ENCODE assay signal across 8 cellular contexts in genomic region chr3:100710355-100711198, GRCh38. TPM values are rescaled to one million over a fixed set of nuclear protein-coding genes. Genes with fewer than 3 reads are reported as not detected.
DNase-seq lines count a peak whose midpoint lies in the region; ATAC-seq, FAIRE-seq and TF ChIP-seq lines count a peak whose summit lies in the region.

No MANE protein-coding gene starts in this region.

- H3K4me1 ChIP-seq in endothelial cell of umbilical vein (ENCODE audit: control insufficient read depth, extremely low read depth, insufficient read depth, low read length) (peaks cover 8% of the 10 kb centered on the region), thoracic aorta (ENCODE audit: control insufficient read depth in 1 of 2, low read depth in 2 of 2) (peaks cover 15 to 38% of the 10 kb centered on the region in 2 donors)

- TF ChIP-seq CTCF in endothelial cell of umbilical vein (IDR thresholded peaks at IDR 0.05; ENCODE audit: extremely low read depth in 1 of 2, insufficient read depth in 1 of 2, low read depth in 1 of 2, low read length in 2 of 2) (peak; percentile 30 to 32), natural killer cell (IDR thresholded peaks at IDR 0.05) (no peak), thoracic aorta (IDR thresholded peaks at IDR 0.05) (no peak)

- H4K20me1 ChIP-seq in endothelial cell of umbilical vein (replicated peaks; ENCODE audit: control insufficient read depth, extremely low read depth, insufficient read depth, low read length) = peaks cover 13% of the 10 kb centered on the region

- peaks cover 49% of the 10 kb centered on the region for H3K4me1 Mint-ChIP-seq in activated CD4-positive, alpha-beta memory T cell treated with anti-CD3 and anti-CD28 coated beads for 36 hours (ENCODE audit: low read depth)
- peaks cover 48 to 55% of the 10 kb centered on the region in 2 donors for H3K4me1 Mint-ChIP-seq in natural killer cell

- peaks cover 5 to 9% of the 10 kb centered on the region in 2 experiments for H3K36me3 ChIP-seq in endothelial cell of umbilical vein (ENCODE audit: control insufficient read depth in 2 of 2, extremely low read depth in 1 of 2, insufficient read depth in 2 of 2, low read length in 2 of 2)
- H3K36me3 ChIP-seq in thoracic aorta = no peaks in the 10 kb centered on the region

- H3K4me3 ChIP-seq in endothelial cell of umbilical vein (replicated peaks in 1 of 3; ENCODE audit: insufficient read depth in 1 of 3, low read depth in 1 of 3, low read length in 3 of 3) = peak overlapping the region; percentile 79 to 99 (median 89)
- peak overlapping the region; percentile 91 for H3K4me3 ChIP-seq in thoracic aorta

- H3K27me3 Mint-ChIP-seq in activated CD4-positive, alpha-beta memory T cell treated with anti-CD3 and anti-CD28 coated beads for 36 hours = peaks cover 3% of the 10 kb centered on the region
- H3K27me3 Mint-ChIP-seq in natural killer cell (ENCODE audit: low read depth in 2 of 2) = peaks cover 11 to 14% of the 10 kb centered on the region in 2 donors

- H3K9me3 ChIP-seq in endothelial cell of umbilical vein (replicated peaks; ENCODE audit: control insufficient read depth, insufficient read depth, low read length) (no peaks in the 10 kb centered on the region), thoracic aorta (no peaks in the 10 kb centered on the region)

- no peaks in the 10 kb centered on the region for H3K9me1 ChIP-seq in endothelial cell of umbilical vein (replicated peaks; ENCODE audit: control insufficient read depth, extremely low read depth, insufficient read depth, low read length)

- ATAC-seq in HG02763 (IDR thresholded peaks at IDR 0.05; ENCODE audit: unreplicated experiment) (peak; percentile 29), natural killer cell (peak in 1 of 3 donors; percentile 20), thoracic aorta (ENCODE audit: insufficient number of reproducible peaks, low FRiP score, low read depth) (no peak)

- TSS peak; percentile 42 for BruUV-seq in endothelial cell of umbilical vein (replicated peaks; lab: Mats Ljungman, UMichigan)

- no peak for FAIRE-seq in endothelial cell of umbilical vein (lab: Jason Lieb, UNC)

- peaks cover 2% of the 10 kb centered on the region for H3K9me3 Mint-ChIP-seq in activated CD4-positive, alpha-beta memory T cell treated with anti-CD3 and anti-CD28 coated beads for 36 hours
- H3K9me3 Mint-ChIP-seq in natural killer cell = no peaks in the 10 kb centered on the region

- peak overlapping the region; percentile 98 for H3K4me2 ChIP-seq in endothelial cell of umbilical vein (ENCODE audit: insufficient read depth, low read length)

- TF ChIP-seq POLR2A in endothelial cell of umbilical vein (IDR thresholded peaks at IDR 0.05; ENCODE audit: low read depth, low read length) = no peak

- H3K36me3 Mint-ChIP-seq in activated CD4-positive, alpha-beta memory T cell treated with anti-CD3 and anti-CD28 coated beads for 36 hours = peaks cover 34% of the 10 kb centered on the region
- H3K36me3 Mint-ChIP-seq in natural killer cell = peaks cover 14% of the 10 kb centered on the region

- DNase-seq in NCI-H2196 (lab: John Stamatoyannopoulos, UW; ENCODE audit: unreplicated experiment) (peak; percentile 24), NCI-H2196 treated with DMSO at 0.1 percent for 48 hours (lab: John Stamatoyannopoulos, UW; ENCODE audit: unreplicated experiment) (no peak), NCI-H226 (peak; percentile 72), endothelial cell of umbilical vein (ENCODE audit: low read depth, low spot score) (peak; percentile 62), natural killer cell (no peak), thoracic aorta (ENCODE audit: low spot score) (no peak)
- peak; percentile 92 for DNase-seq in activated CD4-positive, alpha-beta memory T cell treated with anti-CD3 and anti-CD28 coated beads for 36 hours

- CTCF ChIA-PET in activated CD4-positive, alpha-beta memory T cell treated with anti-CD3 and anti-CD28 coated beads for 36 hours (lab: Charles Lee) = interaction anchor here (0.6 to 1.5 kb wide), 7 partner anchors 60 to 974 kb away, joined by 4 to 6 read pairs (median 5); no protein-coding TSS in a partner anchor
- CTCF ChIA-PET in endothelial cell of umbilical vein (lab: Charles Lee) = interaction anchor here (1.0 to 2.9 kb wide), 10 partner anchors 11 to 879 kb away, joined by 3 to 26 read pairs (median 4); no protein-coding TSS in a partner anchor

- intact Hi-C loops in activated CD4-positive, alpha-beta memory T cell treated with anti-CD3 and anti-CD28 coated beads for 36 hours (cut with micrococcal nuclease) = loop anchor here (1.0 to 5.0 kb wide), 5 partner anchors 30 to 863 kb away; no protein-coding TSS in a partner anchor
- intact Hi-C loops in endothelial cell of umbilical vein (cut with micrococcal nuclease) = no loop called here
- intact Hi-C loops in natural killer cell (cut with micrococcal nuclease) = no loop called here

- H3K27ac ChIP-seq in endothelial cell of umbilical vein (ENCODE audit: insufficient read depth, low read depth, low read length) (peak overlapping the region; percentile 78), thoracic aorta (peak overlapping the region; percentile 25 to 90)

- peak overlapping the region; percentile 78 for H3K4me3 Mint-ChIP-seq in activated CD4-positive, alpha-beta memory T cell treated with anti-CD3 and anti-CD28 coated beads for 36 hours
- H3K4me3 Mint-ChIP-seq in natural killer cell = peak overlapping the region; percentile 92

- peaks cover 58% of the 10 kb centered on the region for H3K79me2 ChIP-seq in endothelial cell of umbilical vein (ENCODE audit: control insufficient read depth, insufficient read depth, low read length)

- H3K27me3 ChIP-seq in endothelial cell of umbilical vein (ENCODE audit: control insufficient read depth in 2 of 2, insufficient read depth in 2 of 2, low read length in 2 of 2) = peaks cover 5 to 7% of the 10 kb centered on the region in 2 experiments
- H3K27me3 ChIP-seq in thoracic aorta (replicated peaks; ENCODE audit: insufficient read depth) = no peaks in the 10 kb centered on the region

- H3K27ac Mint-ChIP-seq in activated CD4-positive, alpha-beta memory T cell treated with anti-CD3 and anti-CD28 coated beads for 36 hours = peak overlapping the region; percentile 87
- H3K27ac Mint-ChIP-seq in natural killer cell = peak overlapping the region; percentile 97 to 98

- dilution Hi-C loops in endothelial cell of umbilical vein (cut with MboI; ENCODE audit: extremely low pct_ligation_motif_present, low sequenced_read_pairs) = no loop called here

- peak overlapping the region; percentile 92 for H3K9ac ChIP-seq in endothelial cell of umbilical vein (replicated peaks; ENCODE audit: extremely low read depth, insufficient read depth, low read length)

- POLR2A ChIA-PET in activated CD4-positive, alpha-beta memory T cell treated with anti-CD3 and anti-CD28 coated beads for 36 hours (lab: Charles Lee) = interaction anchor here (0.6 to 2.8 kb wide), 7 partner anchors 11 to 337 kb away, joined by 3 to 17 read pairs (median 3); partner anchors contain the start of genes LNP1 and TOMM70
- POLR2A ChIA-PET in endothelial cell of umbilical vein (lab: Charles Lee) = interaction anchor here (0.7 kb wide), 1 partner anchor 154 kb away, joined by 3 read pairs; no protein-coding TSS in a partner anchor

- no peak overlapping the region for H2AFZ ChIP-seq in endothelial cell of umbilical vein (ENCODE audit: low read depth, low read length)

TF ChIP-seq in endothelial cell of umbilical vein, 7 proteins besides CTCF, POLR2A, EP300 and RAD21:
- TF ChIP-seq FOS (IDR thresholded peaks at IDR 0.05; ENCODE audit: borderline replicate concordance, insufficient read depth, low read length) = no peak
- TF ChIP-seq GATA2 (IDR thresholded peaks at IDR 0.05; ENCODE audit: insufficient read depth, insufficient read length, low read depth, low read length) = no peak
- TF ChIP-seq MAX (IDR thresholded peaks at IDR 0.05; ENCODE audit: insufficient read depth, insufficient read length) = no peak
- TF ChIP-seq JUN (IDR thresholded peaks at IDR 0.05; ENCODE audit: borderline replicate concordance, insufficient read depth, insufficient read length, low read depth) = no peak
- no peak for TF ChIP-seq POLR2AphosphoS5 (IDR thresholded peaks at IDR 0.05; ENCODE audit: insufficient read depth, low read depth, low read length)
- no peak for TF ChIP-seq EZH2 (IDR thresholded peaks at IDR 0.05; ENCODE audit: borderline replicate concordance, low read depth, low read length, severe bottlenecking)
- TF ChIP-seq MYC (IDR thresholded peaks at IDR 0.05; ENCODE audit: low read depth, low read length) = no peak

RNA-seq across cellular contexts. Expression of gene TFG, which starts 1.3 kb away (rescaled TPM):
- 10 to 100 TPM; 55.5 to 60.3 TPM for total RNA-seq in activated CD4-positive, alpha-beta memory T cell treated with anti-CD3 and anti-CD28 coated beads for 36 hours
- 106 and 107 TPM in 2 replicates for total RNA-seq in endothelial cell of umbilical vein
- polyA plus RNA-seq in endothelial cell of umbilical vein = 154 and 169 TPM in 2 replicates
- polyA plus RNA-seq in endothelial cell of umbilical vein (2011; cell fraction: cytosol; rRNA removed) = 108 and 118 TPM in 2 replicates
- 112 and 118 TPM in 2 replicates for polyA plus RNA-seq in endothelial cell of umbilical vein (2011; cell fraction: nucleus; rRNA removed)
- polyA plus RNA-seq in endothelial cell of umbilical vein (2012) = 79.8 and 94.4 TPM in 2 replicates
- polyA minus RNA-seq in endothelial cell of umbilical vein = 56.3 and 58.0 TPM in 2 replicates
- 35.8 TPM for polyA minus RNA-seq in endothelial cell of umbilical vein (2011; cell fraction: cytosol; rRNA and poly(A)+ RNA removed)
- 55.3 and 63.3 TPM in 2 replicates for polyA minus RNA-seq in endothelial cell of umbilical vein (2011; cell fraction: nucleus; rRNA and poly(A)+ RNA removed)
- total RNA-seq in natural killer cell = 10 to 100 TPM; 47.6 to 52.8 (median 50.0) TPM
- total RNA-seq in thoracic aorta = 10 to 100 TPM; 70.1 to 86.7 TPM

Comparison
In these comparisons a context has a peak if more than half of its experiments do, and no peak if none do; other contexts are left out.
1. DNase-seq: peak in NCI-H2196 (single experiment), NCI-H226 (single experiment), activated CD4-positive, alpha-beta memory T cell treated with anti-CD3 and anti-CD28 coated beads for 36 hours (single experiment) and endothelial cell of umbilical vein (single experiment); none in NCI-H2196 treated with DMSO at 0.1 percent for 48 hours (single experiment), natural killer cell (single experiment) and thoracic aorta (single experiment).
2. CTCF ChIP-seq: peak in endothelial cell of umbilical vein (2 of 2); none in natural killer cell (single experiment) and thoracic aorta (single experiment).